Comparison of ENCODE assay signal across 1 cellular context in the genomic region with DNA sequence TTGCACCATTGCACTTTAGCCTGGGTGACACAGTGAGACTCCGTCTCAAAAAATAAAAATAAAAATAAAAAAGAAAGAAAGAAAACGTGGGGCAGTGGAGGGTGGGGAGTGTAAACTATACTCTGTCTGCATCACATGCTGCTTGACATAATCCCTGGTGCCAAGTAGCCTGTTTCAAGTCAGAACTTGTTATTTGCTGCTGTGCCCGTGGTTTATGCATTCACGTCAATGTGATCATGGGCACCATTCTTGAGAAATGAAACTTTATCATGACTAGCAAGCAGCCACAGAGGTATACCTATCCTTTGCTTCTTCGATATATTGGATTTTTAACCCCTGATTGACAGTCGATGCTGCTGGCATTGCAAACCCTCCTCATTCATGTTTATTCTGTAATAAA.
TF ChIP-seq lines count a peak whose summit lies in the region.

No MANE protein-coding gene starts in this region.

TF ChIP-seq in H1, 55 proteins besides CTCF, POLR2A, EP300 and RAD21 (continued from another document):
- TF ChIP-seq POU5F1 (IDR thresholded peaks at IDR 0.05; ENCODE audit: low read depth, low read length) (no peak), HDAC6 (IDR thresholded peaks at IDR 0.05; ENCODE audit: low read depth, low read length) (no peak), ZNF274 (IDR thresholded peaks at IDR 0.05; ENCODE audit: borderline replicate concordance, extremely low read depth, low read length) (no peak), BRCA1 (IDR thresholded peaks at IDR 0.05; ENCODE audit: low read depth, low read length) (no peak)
TF ChIP-seq in H1: peak in this region for 0.
